ENCODE assay signal across 9 cellular contexts in genomic region chr1:211081447-211081846, GRCh38. TPM values are rescaled to one million over a fixed set of nuclear protein-coding genes. Genes with fewer than 3 reads are reported as not detected.
"Had no signal": no experiment of that assay in that cellular context is flagged by ENCODE, and none has a peak within 500 bp of the region (broad histone marks: within the 10 kb centered on the region; RNA-seq: fewer than 3 reads in every experiment).

No MANE protein-coding gene starts in this region.

RNA-seq across cellular contexts. Expression of gene KCNH1, which starts 52.5 kb away (rescaled TPM):
- total RNA-seq: naive thymus-derived CD8-positive, alpha-beta T cell; natural killer cell; natural killer cell treated with Interleukin-12 subunit alpha and Interleukin-12 subunit beta and Interleukin-15 and Interleukin-18, amount 100 ng/mL, for 72 hours; pulmonary artery endothelial cell; right atrium auricular region; right cardiac atrium; right lobe of liver; spleen had no signal
- polyA plus RNA-seq: naive thymus-derived CD8-positive, alpha-beta T cell; ovary; spleen had no signal
